In genomic region chr1:151145158-151146071, GRCh38 we compare ENCODE assay signal across 8 cellular contexts. TPM values are rescaled to one million over a fixed set of nuclear protein-coding genes. Genes with fewer than 3 reads are reported as not detected.
DNase-seq lines count a peak whose midpoint lies in the region; ATAC-seq, FAIRE-seq and TF ChIP-seq lines count a peak whose summit lies in the region.

No MANE protein-coding gene starts in this region.

- H3K18ac ChIP-seq in H1 (ENCODE audit: extremely low read depth, low read length), result peak overlapping the region; percentile 73

- peaks cover 38% of the 10 kb centered on the region for H3K4me1 Mint-ChIP-seq in type B pancreatic cell (ENCODE audit: unreplicated experiment)

- ATAC-seq in Panc1 (no peak; the same call in 1 of the 2 replicates), mucosa of descending colon (peak; percentile 25)

- H3K36me3 ChIP-seq in Panc1 (ENCODE audit: control insufficient read depth, insufficient read depth, low read length) (no peaks in the 10 kb centered on the region), H1 (ENCODE audit: control insufficient read depth in 2 of 4, insufficient read depth in 4 of 4, low read length in 3 of 4) (no peaks in the 10 kb centered on the region; a peak in 1 of 8 replicates), mucosa of descending colon (ENCODE audit: low read depth) (no peaks in the 10 kb centered on the region)

- H3K36me3 Mint-ChIP-seq in type B pancreatic cell, result peaks cover 4% of the 10 kb centered on the region

- TF ChIP-seq RAD21 in H1 (IDR thresholded peaks at IDR 0.05 in 1 of 2, conservative IDR thresholded peaks at IDR 0.05 in 1 of 2; ENCODE audit: low read depth in 2 of 2, low read length in 2 of 2), result no peak

- DNase-seq in EL (peak; percentile 21), Panc1 (ENCODE audit: low read depth, low spot score) (no peak), H1 (ENCODE audit: low read depth in 1 of 2, low spot score in 2 of 2) (peak in 1 of 2 experiments; percentile 77), mucosa of descending colon (no peak), type B pancreatic cell (ENCODE audit: extremely low spot score, unreplicated experiment) (no peak), HuH-7 (ENCODE audit: low spot score) (no peak), NCI-H748 treated with DMSO at 0.1 percent for 48 hours (lab: John Stamatoyannopoulos, UW) (no peak), amniotic stem cell (lab: John Stamatoyannopoulos, UW) (no peak)

- no TSS peak for BruUV-seq in Panc1 (replicated peaks; lab: Mats Ljungman, UMichigan)

- peaks cover 12% of the 10 kb centered on the region for H3K27me3 Mint-ChIP-seq in type B pancreatic cell

- no peak for FAIRE-seq in H1 (lab: Jason Lieb, UNC)

- H3K4me2 ChIP-seq in H1 (ENCODE audit: insufficient read depth in 1 of 2, low read depth in 2 of 2, low read length in 2 of 2), result peak overlapping the region; percentile 98 to 100

- no peak for TF ChIP-seq EP300 in H1 (IDR thresholded peaks at IDR 0.05; ENCODE audit: borderline replicate concordance in 1 of 2, low read depth in 2 of 2, low read length in 2 of 2)

- peaks cover 5% of the 10 kb centered on the region; the same call in 1 of the 2 replicates for H3K79me1 ChIP-seq in H1 (ENCODE audit: low read depth, low read length)

- in situ Hi-C loops in Panc1 (cut with HindIII; ENCODE audit: low pct_unique_long_range_greater_than_20kb, low sequenced_read_pairs), result no loop called here

- H3K23ac ChIP-seq in H1 (ENCODE audit: insufficient read length), result no peak overlapping the region

- intact Hi-C loops in Panc1 (cut with micrococcal nuclease; ENCODE audit: unreplicated experiment), result no loop called here
- intact Hi-C loops in mucosa of descending colon (cut with DNase I, micrococcal nuclease), result no loop called here

- 0 out of 2 replicates have a peak overlapping the region, but pooled peaks have one; percentile 19 for H4K8ac ChIP-seq in H1 (ENCODE audit: extremely low read depth, insufficient read depth, low read length)

- H3K14ac ChIP-seq in H1 (ENCODE audit: insufficient read length), result no peak overlapping the region

- peak overlapping the region; percentile 49; the same call in 1 of the 2 replicates for H2BK15ac ChIP-seq in H1 (ENCODE audit: low read length)

- peak overlapping the region; percentile 69 to 82 for H3K4me3 ChIP-seq in Panc1 (ENCODE audit: low read depth in 2 of 2, low read length in 2 of 2)
- H3K4me3 ChIP-seq in H1 (ENCODE audit: extremely low read depth in 1 of 4, insufficient read depth in 2 of 4, low read depth in 3 of 4, low read length in 4 of 4), result peak overlapping the region; percentile 81 to 88 (median 85)
- H3K4me3 ChIP-seq in mucosa of descending colon, result no peak overlapping the region

- H2AFZ ChIP-seq in H1 (ENCODE audit: low read length), result peak overlapping the region; percentile 38; the same call in 1 of the 2 replicates

- H2AK5ac ChIP-seq in H1 (ENCODE audit: low read depth, low read length), result no peak overlapping the region

- peaks cover 16% of the 10 kb centered on the region for H3K23me2 ChIP-seq in H1 (ENCODE audit: low read depth, low read length)

- peak overlapping the region; percentile 3; the same call in 1 of the 2 replicates for H2BK5ac ChIP-seq in H1 (ENCODE audit: low read depth, low read length)

- TF ChIP-seq POLR2A in H1 (IDR thresholded peaks at IDR 0.05; ENCODE audit: control extremely low read depth in 1 of 2, low read depth in 2 of 2, low read length in 2 of 2), result no peak

- H3K27ac ChIP-seq in Panc1 (ENCODE audit: low read length), result no peak overlapping the region
- no peak overlapping the region for H3K27ac ChIP-seq in H1 (ENCODE audit: low read depth, low read length)

- POLR2A ChIA-PET in Panc1 (lab: Charles Lee) (no interaction called here), H1 (lab: Charles Lee; ENCODE audit: partially characterized antibody) (interaction anchor here (1.1 to 10.7 kb wide), 7 partner anchors 10 to 183 kb away, joined by 3 to 124 read pairs (median 6); partner anchors contain the start of genes LYSMD1, SCNM1 and TNFAIP8L2)

- H3K4ac ChIP-seq in H1 (replicated peaks; ENCODE audit: insufficient read length, low read depth, low read length), result peak overlapping the region; percentile 72

- CTCF ChIA-PET in Panc1 (lab: Charles Lee) (interaction anchor here (0.6 to 0.9 kb wide), 2 partner anchors 46 to 58 kb away, joined by 6 to 9 read pairs; no protein-coding TSS in a partner anchor), H1 (lab: Charles Lee; ENCODE audit: partially characterized antibody) (interaction anchor here (0.7 to 4.7 kb wide), 7 partner anchors 10 to 54 kb away, joined by 3 to 54 read pairs (median 5); no protein-coding TSS in a partner anchor)

- no peaks in the 10 kb centered on the region for H3K79me2 ChIP-seq in H1 (ENCODE audit: control insufficient read depth in 1 of 2, insufficient read depth in 2 of 2, low read length in 2 of 2)

- peak overlapping the region; percentile 63 for H4K91ac ChIP-seq in H1 (replicated peaks; ENCODE audit: insufficient read length, low read length)

- H4K5ac ChIP-seq in H1 (ENCODE audit: insufficient read length, low read depth, low read length), result no peak overlapping the region

- H3K27me3 ChIP-seq in Panc1 (ENCODE audit: control insufficient read depth, insufficient read depth, low read length), result no peaks in the 10 kb centered on the region
- H3K27me3 ChIP-seq in H1 (replicated peaks in 1 of 4; ENCODE audit: control insufficient read depth in 3 of 4, extremely low read depth in 1 of 4, insufficient read depth in 3 of 4, low read length in 3 of 4), result peaks cover 0 to 17% (median 8%) of the 10 kb centered on the region in 4 experiments; a peak in 5 of 7 replicates

- peak overlapping the region; percentile 82 for H3K27ac Mint-ChIP-seq in type B pancreatic cell

- H4K20me1 ChIP-seq in H1 (replicated peaks in 1 of 2; ENCODE audit: control insufficient read depth in 1 of 2, insufficient read depth in 2 of 2, low read length in 2 of 2), result no peaks in the 10 kb centered on the region

- H2BK12ac ChIP-seq in H1 (ENCODE audit: low read depth, low read length), result no peak overlapping the region; the same call in 1 of the 2 replicates

- H3K9ac ChIP-seq in H1 (replicated peaks in 1 of 4; ENCODE audit: extremely low read depth in 1 of 4, low read depth in 3 of 4, low read length in 3 of 4), result peak overlapping the region in 3 of 4 experiments; percentile 40 to 59 (median 54); a peak in 5 of 7 replicates

- H2BK120ac ChIP-seq in H1 (replicated peaks; ENCODE audit: low read depth, low read length), result no peak overlapping the region

- WGBS in H1 (ENCODE audit: extremely low coverage in 1 of 2, insufficient coverage in 1 of 2, insufficient read length in 1 of 2, insufficient replicate concordance in 2 of 2, low coverage in 1 of 2, low lambda C conversion rate in 2 of 2, missing lambda C conversion rate in 1 of 2), 2 experiments, result 6% methylated on average over 43 of the region's 46 CpGs; no CpG with 5 or more reads in 1 of the 2 experiments

- peak overlapping the region; percentile 93 for H3K4me3 Mint-ChIP-seq in type B pancreatic cell

- TF ChIP-seq CTCF in Panc1 (IDR thresholded peaks at IDR 0.05), result no peak
- TF ChIP-seq CTCF in H1 (IDR thresholded peaks at IDR 0.05; ENCODE audit: control extremely low read depth in 1 of 3, insufficient read depth in 1 of 3, low read depth in 1 of 3, low read length in 3 of 3), result no peak
- TF ChIP-seq CTCF in mucosa of descending colon (IDR thresholded peaks at IDR 0.05), result no peak
- no peak for TF ChIP-seq CTCF in type B pancreatic cell (conservative IDR thresholded peaks at IDR 0.05)

- H3K4me1 ChIP-seq in Panc1 (ENCODE audit: control insufficient read depth, insufficient read depth, low read length) (peaks cover 7% of the 10 kb centered on the region; the same call in 1 of the 2 replicates), H1 (replicated peaks in 1 of 4; ENCODE audit: control insufficient read depth in 3 of 4, insufficient read depth in 4 of 4, low read length in 3 of 4) (peaks cover 15 to 31% (median 21%) of the 10 kb centered on the region in 4 experiments), mucosa of descending colon (ENCODE audit: low read depth) (peaks cover 11% of the 10 kb centered on the region)

- H3K56ac ChIP-seq in H1 (replicated peaks; ENCODE audit: insufficient read length, low read depth, low read length), result no peak overlapping the region

- H3K9me3 ChIP-seq in Panc1 (ENCODE audit: control insufficient read depth, insufficient read depth, low read depth, low read length) (no peaks in the 10 kb centered on the region), H1 (ENCODE audit: insufficient read depth in 2 of 2, low read depth in 1 of 2, low read length in 1 of 2) (no peaks in the 10 kb centered on the region), mucosa of descending colon (no peaks in the 10 kb centered on the region)

- H3K9me3 Mint-ChIP-seq in type B pancreatic cell, result no peaks in the 10 kb centered on the region

- no peak overlapping the region; the same call in 1 of the 2 replicates for H2BK20ac ChIP-seq in H1 (ENCODE audit: low read length)

RNA-seq across cellular contexts. Expression of gene SEMA6C, which starts 1.0 kb away (rescaled TPM):
- total RNA-seq in Panc1 (2021; ENCODE audit: unreplicated experiment) (5.7 TPM), mucosa of descending colon (1 to 10 TPM; 1.9 to 9.3 (median 4.3) TPM), type B pancreatic cell (ENCODE audit: low replicate concordance) (10.6 and 37.1 TPM in 2 replicates)
- 9.2 TPM for polyA plus RNA-seq in Panc1 (2012; ENCODE audit: insufficient read length)
- total RNA-seq in H1 (2021; fragmentation: NEBNext Ultra II Directional; extraction: Animal tissue kit (Norgen Biotek cat#: 25700)), result 15.7 and 17.5 TPM in 2 replicates
- polyA plus RNA-seq in H1 (2011; rRNA removed), result 12.2 and 22.7 TPM in 2 replicates
- 15.0 TPM for polyA plus RNA-seq in H1 (2011; cell fraction: cytosol; rRNA removed)
- polyA plus RNA-seq in H1 (2011; cell fraction: nucleus; rRNA removed), result 50.4 TPM
- 13.6 to 18.5 TPM (median 15.0 TPM) in 4 replicates for polyA plus RNA-seq in H1 (2012, experiment 1 of 2)
- polyA plus RNA-seq in H1 (2012, experiment 2 of 2), result 30.6 TPM
- 18.2 TPM for polyA plus RNA-seq in H1 (2013, experiment 1 of 2)
- 17.2 TPM for polyA plus RNA-seq in H1 (2013, experiment 2 of 2)
- polyA minus RNA-seq in H1 (2011; rRNA and poly(A)+ RNA removed), result 10.1 and 14.8 TPM in 2 replicates
- polyA minus RNA-seq in H1 (2011; cell fraction: cytosol; rRNA and poly(A)+ RNA removed), result 7.6 TPM
- polyA minus RNA-seq in H1 (2011; cell fraction: nucleus; rRNA and poly(A)+ RNA removed), result 24.1 TPM

RNA-seq across cellular contexts. Expression of gene TNFAIP8L2, which starts 11.0 kb away (rescaled TPM):
- total RNA-seq in Panc1 (2021; ENCODE audit: unreplicated experiment) (not detected), mucosa of descending colon (1 to 10 TPM; 1.3 to 2.8 (median 2.5) TPM), type B pancreatic cell (ENCODE audit: low replicate concordance) (not detected in 2 replicates)
- not detected for polyA plus RNA-seq in Panc1 (2012; ENCODE audit: insufficient read length)
- not detected in 2 replicates for total RNA-seq in H1 (2021; fragmentation: NEBNext Ultra II Directional; extraction: Animal tissue kit (Norgen Biotek cat#: 25700))
- not detected in 2 replicates for polyA plus RNA-seq in H1 (2011; rRNA removed)
- polyA plus RNA-seq in H1 (2011; cell fraction: cytosol; rRNA removed), result not detected
- not detected for polyA plus RNA-seq in H1 (2011; cell fraction: nucleus; rRNA removed)
- 0.30 to 0.33 TPM (median 0.31 TPM) in 3 of 4 replicates, not detected in the other for polyA plus RNA-seq in H1 (2012, experiment 1 of 2)
- polyA plus RNA-seq in H1 (2012, experiment 2 of 2), result 0.21 TPM
- polyA plus RNA-seq in H1 (2013, experiment 1 of 2), result not detected
- not detected for polyA plus RNA-seq in H1 (2013, experiment 2 of 2)
- not detected in 2 replicates for polyA minus RNA-seq in H1 (2011; rRNA and poly(A)+ RNA removed)
- polyA minus RNA-seq in H1 (2011; cell fraction: cytosol; rRNA and poly(A)+ RNA removed), result not detected
- polyA minus RNA-seq in H1 (2011; cell fraction: nucleus; rRNA and poly(A)+ RNA removed), result not detected

RNA-seq across cellular contexts. Expression of gene LYSMD1, which starts 20.3 kb away (rescaled TPM):
- 5.1 TPM for total RNA-seq in Panc1 (2021; ENCODE audit: unreplicated experiment)
- 6.5 TPM for polyA plus RNA-seq in Panc1 (2012; ENCODE audit: insufficient read length)
- total RNA-seq in H1 (2021; fragmentation: NEBNext Ultra II Directional; extraction: Animal tissue kit (Norgen Biotek cat#: 25700)), result 4.9 and 6.0 TPM in 2 replicates
- 2.4 and 2.5 TPM in 2 replicates for polyA plus RNA-seq in H1 (2011; rRNA removed)
- 4.3 TPM for polyA plus RNA-seq in H1 (2011; cell fraction: cytosol; rRNA removed)
- polyA plus RNA-seq in H1 (2011; cell fraction: nucleus; rRNA removed), result 5.4 TPM
- 4.8 to 6.5 TPM (median 6.0 TPM) in 4 replicates for polyA plus RNA-seq in H1 (2012, experiment 1 of 2)
- 4.9 TPM for polyA plus RNA-seq in H1 (2012, experiment 2 of 2)
- 3.3 TPM for polyA plus RNA-seq in H1 (2013, experiment 1 of 2)
- 3.2 TPM for polyA plus RNA-seq in H1 (2013, experiment 2 of 2)
- 5.1 and 7.4 TPM in 2 replicates for polyA minus RNA-seq in H1 (2011; rRNA and poly(A)+ RNA removed)
- polyA minus RNA-seq in H1 (2011; cell fraction: cytosol; rRNA and poly(A)+ RNA removed), result 4.3 TPM
- 4.1 TPM for polyA minus RNA-seq in H1 (2011; cell fraction: nucleus; rRNA and poly(A)+ RNA removed)
- total RNA-seq in mucosa of descending colon, result 10 to 100 TPM in 2 of 3 donors, 1 to 10 TPM in 1; 7.6 to 14.0 (median 10.0) TPM
- 8.9 and 12.3 TPM in 2 replicates for total RNA-seq in type B pancreatic cell (ENCODE audit: low replicate concordance)

RNA-seq across cellular contexts. Expression of gene SCNM1, which starts 20.5 kb away (rescaled TPM):
- total RNA-seq in Panc1 (2021; ENCODE audit: unreplicated experiment) (36.5 TPM), mucosa of descending colon (10 to 100 TPM; 27.9 to 37.8 (median 28.1) TPM), type B pancreatic cell (ENCODE audit: low replicate concordance) (39.3 and 42.1 TPM in 2 replicates)
- 45.2 TPM for polyA plus RNA-seq in Panc1 (2012; ENCODE audit: insufficient read length)
- total RNA-seq in H1 (2021; fragmentation: NEBNext Ultra II Directional; extraction: Animal tissue kit (Norgen Biotek cat#: 25700)), result 44.5 and 46.2 TPM in 2 replicates
- 13.6 and 17.3 TPM in 2 replicates for polyA plus RNA-seq in H1 (2011; rRNA removed)
- 24.2 TPM for polyA plus RNA-seq in H1 (2011; cell fraction: cytosol; rRNA removed)
- 34.6 TPM for polyA plus RNA-seq in H1 (2011; cell fraction: nucleus; rRNA removed)
- 47.7 to 56.4 TPM (median 51.1 TPM) in 4 replicates for polyA plus RNA-seq in H1 (2012, experiment 1 of 2)
- polyA plus RNA-seq in H1 (2012, experiment 2 of 2), result 39.8 TPM
- polyA plus RNA-seq in H1 (2013, experiment 1 of 2), result 46.5 TPM
- polyA plus RNA-seq in H1 (2013, experiment 2 of 2), result 43.1 TPM
- polyA minus RNA-seq in H1 (2011; rRNA and poly(A)+ RNA removed), result 8.7 and 9.6 TPM in 2 replicates
- polyA minus RNA-seq in H1 (2011; cell fraction: cytosol; rRNA and poly(A)+ RNA removed), result 8.2 TPM
- polyA minus RNA-seq in H1 (2011; cell fraction: nucleus; rRNA and poly(A)+ RNA removed), result 6.5 TPM

RNA-seq across cellular contexts. Expression of gene TMOD4, which starts 30.4 kb away (rescaled TPM):
- total RNA-seq in Panc1 (2021; ENCODE audit: unreplicated experiment), result 0.80 TPM
- 0.56 TPM for polyA plus RNA-seq in Panc1 (2012; ENCODE audit: insufficient read length)
- not detected in 2 replicates for total RNA-seq in H1 (2021; fragmentation: NEBNext Ultra II Directional; extraction: Animal tissue kit (Norgen Biotek cat#: 25700))
- 0.42 and 0.63 TPM in 2 replicates for polyA plus RNA-seq in H1 (2011; rRNA removed)
- 0.27 TPM for polyA plus RNA-seq in H1 (2011; cell fraction: cytosol; rRNA removed)
- polyA plus RNA-seq in H1 (2011; cell fraction: nucleus; rRNA removed), result 0.74 TPM
- polyA plus RNA-seq in H1 (2012, experiment 1 of 2), result 1.1 to 1.2 TPM in 2 of 4 replicates, not detected in the others
- polyA plus RNA-seq in H1 (2012, experiment 2 of 2), result not detected
- not detected for polyA plus RNA-seq in H1 (2013, experiment 1 of 2)
- 0.17 TPM for polyA plus RNA-seq in H1 (2013, experiment 2 of 2)
- polyA minus RNA-seq in H1 (2011; rRNA and poly(A)+ RNA removed), result not detected in 2 replicates
- polyA minus RNA-seq in H1 (2011; cell fraction: cytosol; rRNA and poly(A)+ RNA removed), result not detected
- polyA minus RNA-seq in H1 (2011; cell fraction: nucleus; rRNA and poly(A)+ RNA removed), result not detected
- total RNA-seq in mucosa of descending colon, result 1 to 10 TPM in 2 of 3 donors, not detected in 1; 1.0 to 2.5 TPM
- 1.9 TPM in 2 replicates for total RNA-seq in type B pancreatic cell (ENCODE audit: low replicate concordance)
